Comparison of ENCODE assay signal across 10 cellular contexts in genomic region chr9:93681316-93682154, GRCh38.
DNase-seq lines count a peak whose midpoint lies in the region; ATAC-seq and TF ChIP-seq lines count a peak whose summit lies in the region.
"Had no signal": no experiment of that assay in that cellular context is flagged by ENCODE, and none has a peak within 500 bp of the region (broad histone marks: within the 10 kb centered on the region; RNA-seq: fewer than 3 reads in every experiment).

No MANE protein-coding gene starts in this region.

- BruUV-seq in Panc1 (replicated peaks; lab: Mats Ljungman, UMichigan): no TSS peak

- WGBS in psoas muscle, 3 donors: 62 to 70% (median 63%) methylated on average over 22 to 23 of the region's 23 CpGs

- POLR2A ChIA-PET in Panc1 (lab: Charles Lee): no interaction called here

- TF ChIP-seq CTCF in Panc1 (IDR thresholded peaks at IDR 0.05) (no peak), foreskin keratinocyte (conservative IDR thresholded peaks at IDR 0.05) (no peak), psoas muscle (IDR thresholded peaks at IDR 0.05) (no peak)

- H3K4me3 ChIP-seq in Panc1 (ENCODE audit: low read depth in 2 of 2, low read length in 2 of 2) (no peak overlapping the region), psoas muscle (no peak overlapping the region)
- H3K4me3 ChIP-seq: gastroesophageal sphincter had no signal

- H3K4me1 ChIP-seq in Panc1 (ENCODE audit: control insufficient read depth, insufficient read depth, low read length): no peaks in the 10 kb centered on the region
- no peaks in the 10 kb centered on the region for H3K4me1 ChIP-seq in foreskin keratinocyte
- no peaks in the 10 kb centered on the region for H3K4me1 ChIP-seq in psoas muscle

- DNase-seq in Panc1 (ENCODE audit: low read depth, low spot score) (no peak), foreskin keratinocyte (no peak), psoas muscle (peak in 1 of 2 donors; percentile 38), iPS-NIHi11 (ENCODE audit: low spot score) (no peak), NCI-H226 (no peak), hepatic stellate cell (ENCODE audit: low spot score) (no peak)
- DNase-seq: MV-4-11 had no signal

- intact Hi-C loops in Panc1 (cut with micrococcal nuclease; ENCODE audit: unreplicated experiment) (loop anchor here (2.0 to 10.0 kb wide), 2 partner anchors 281 to 533 kb away; no protein-coding TSS in a partner anchor), psoas muscle (cut with DNase I) (loop anchor here (2.0 to 10.0 kb wide), 2 partner anchors 281 to 533 kb away; no protein-coding TSS in a partner anchor)

- H3K27ac ChIP-seq in Panc1 (ENCODE audit: low read length): no peak overlapping the region
- H3K27ac ChIP-seq in foreskin keratinocyte: no peak overlapping the region
- H3K27ac ChIP-seq in psoas muscle: no peak overlapping the region
- H3K27ac ChIP-seq: gastroesophageal sphincter had no signal

- H3K27me3 ChIP-seq in Panc1 (ENCODE audit: control insufficient read depth, insufficient read depth, low read length): no peaks in the 10 kb centered on the region
- H3K27me3 ChIP-seq in foreskin keratinocyte: no peaks in the 10 kb centered on the region
- H3K27me3 ChIP-seq in psoas muscle (ENCODE audit: insufficient read depth in 3 of 3, low read length in 2 of 3): no peaks in the 10 kb centered on the region
- H3K27me3 ChIP-seq: gastroesophageal sphincter had no signal

- in situ Hi-C loops in Panc1 (cut with HindIII; ENCODE audit: low pct_unique_long_range_greater_than_20kb, low sequenced_read_pairs): no loop called here

- no peaks in the 10 kb centered on the region for H3K9me3 ChIP-seq in Panc1 (ENCODE audit: control insufficient read depth, insufficient read depth, low read depth, low read length)
- no peaks in the 10 kb centered on the region for H3K9me3 ChIP-seq in psoas muscle
- H3K9me3 ChIP-seq: gastroesophageal sphincter had no signal

- H3K36me3 ChIP-seq in Panc1 (ENCODE audit: control insufficient read depth, insufficient read depth, low read length) (no peaks in the 10 kb centered on the region), psoas muscle (ENCODE audit: insufficient read depth in 1 of 2, low read depth in 1 of 2) (peaks cover 3 to 19% of the 10 kb centered on the region in 2 donors)

- CTCF ChIA-PET in Panc1 (lab: Charles Lee): interaction anchor here (0.6 to 0.9 kb wide), 2 partner anchors 227 to 714 kb away, joined by 3 read pairs; no protein-coding TSS in a partner anchor

- ATAC-seq in GM18511 (IDR thresholded peaks at IDR 0.05; ENCODE audit: unreplicated experiment): peak; percentile 11
- peak; percentile 47 for ATAC-seq in Panc1
- ATAC-seq in foreskin keratinocyte: peak; percentile 36
- ATAC-seq in psoas muscle: peak in 3 of 4 donors; percentile 16 to 42 (median 23)
- no peak for ATAC-seq in GM21390 (IDR thresholded peaks at IDR 0.05; ENCODE audit: unreplicated experiment)
